19 cellular contexts compared by ENCODE assay signal in the genomic region with DNA sequence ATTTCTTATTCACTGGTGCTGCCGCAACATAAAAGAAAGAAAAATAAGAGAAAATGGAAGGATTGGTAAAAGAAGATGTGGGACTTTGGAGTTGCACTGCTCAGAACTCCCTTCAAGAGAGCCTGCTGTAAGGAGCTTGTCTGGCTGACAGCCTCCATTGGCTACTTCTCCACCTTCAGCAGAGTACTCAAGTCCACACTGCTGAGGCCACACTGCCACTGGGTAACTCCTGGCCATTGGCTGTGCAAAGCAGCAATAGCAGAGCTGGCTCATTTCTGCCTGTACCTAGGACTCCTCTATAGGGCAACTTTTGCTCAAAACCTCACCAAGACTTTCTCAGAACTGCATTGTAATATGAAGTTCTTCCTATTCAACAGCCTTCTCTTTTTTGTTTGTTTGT.
"Had no signal": no experiment of that assay in that cellular context is flagged by ENCODE, and none has a peak within 500 bp of the region (broad histone marks: within the 10 kb centered on the region; RNA-seq: fewer than 3 reads in every experiment).

No MANE protein-coding gene starts in this region.

- H3K9me3 Mint-ChIP-seq: nephron, type B pancreatic cell had no signal

- H3K27me3 ChIP-seq: colonic mucosa, heart right ventricle, neutrophil, stomach, uterus had no signal

- H3K4me3 ChIP-seq: colonic mucosa, heart right ventricle, left ventricle myocardium inferior, lower lobe of right lung, stomach, thoracic aorta, uterus had no signal

- H3K4me3 Mint-ChIP-seq: memory B cell, naive B cell, nephron, type B pancreatic cell had no signal

- H3K4me1 ChIP-seq: colonic mucosa, heart right ventricle, left ventricle myocardium inferior, lower lobe of right lung, stomach, uterus had no signal

- DNase-seq: colonic mucosa; dermis blood vessel endothelial cell; heart right ventricle; hypothalamus; kidney; left cardiac atrium; left ventricle myocardium inferior; lower lobe of right lung; naive B cell; posterior cingulate gyrus; stimulated activated naive CD4-positive, alpha-beta T cell; stomach; substantia nigra; uterus had no signal

- H3K36me3 ChIP-seq: colonic mucosa, heart right ventricle, left ventricle myocardium inferior, lower lobe of right lung, neutrophil, stomach, thoracic aorta, uterus had no signal

- H3K9me3 ChIP-seq: colonic mucosa, left ventricle myocardium inferior, lower lobe of right lung, neutrophil, stomach, thoracic aorta, uterus had no signal

- H3K27ac Mint-ChIP-seq: memory B cell, naive B cell, nephron, type B pancreatic cell had no signal

- H3K4me1 Mint-ChIP-seq: memory B cell, naive B cell, nephron had no signal

- H3K27me3 Mint-ChIP-seq: memory B cell, naive B cell, type B pancreatic cell had no signal

- H3K36me3 Mint-ChIP-seq: memory B cell, naive B cell, type B pancreatic cell had no signal

- H3K27ac ChIP-seq: colonic mucosa, heart right ventricle, left ventricle myocardium inferior, lower lobe of right lung, neutrophil, stomach, thoracic aorta, uterus had no signal
